20 cellular contexts compared by ENCODE assay signal in genomic region chr9:100756217-100756616, GRCh38.
A peak's percentile ranks its signal among the peaks of the same experiment; 100 is the strongest.
DNase-seq lines count a peak whose midpoint lies in the region; ATAC-seq, FAIRE-seq and TF ChIP-seq lines count a peak whose summit lies in the region.
"Had no signal": no experiment of that assay in that cellular context is flagged by ENCODE, and none has a peak within 500 bp of the region (broad histone marks: within the 10 kb centered on the region; RNA-seq: fewer than 3 reads in every experiment).

No MANE protein-coding gene starts in this region.

- no TSS peak for BruUV-seq in K562 (replicated peaks; lab: Mats Ljungman, UMichigan)

- TF ChIP-seq RAD21 in K562 (CRISPR knock-in tag; conservative IDR thresholded peaks at IDR 0.05 in 1 of 2, IDR thresholded peaks at IDR 0.05 in 1 of 2): no peak

- intact Hi-C loops in K562 (cut with micrococcal nuclease): no loop called here

- no peaks in the 10 kb centered on the region for H3K4me1 ChIP-seq in GM23248 (ENCODE audit: insufficient read depth)
- H3K4me1 ChIP-seq in K562 (replicated peaks in 1 of 2; ENCODE audit: control insufficient read depth in 2 of 2, insufficient read depth in 2 of 2, low read length in 2 of 2): no peaks in the 10 kb centered on the region
- H3K4me1 ChIP-seq: Caco-2, tibial artery had no signal

- TF ChIP-seq POLR2A in K562 (conservative IDR thresholded peaks at IDR 0.05) (no peak), H54 (IDR thresholded peaks at IDR 0.05; ENCODE audit: low read depth, low read length) (no peak)

- no peaks in the 10 kb centered on the region for H3F3A ChIP-seq in GM23248 (ENCODE audit: insufficient read depth)

- H3K9ac ChIP-seq in GM23248 (no peak overlapping the region), K562 (ENCODE audit: insufficient read depth in 1 of 2, low read depth in 2 of 2, low read length in 2 of 2) (no peak overlapping the region)

- in situ Hi-C loops in GM23248 (cut with MboI): no loop called here
- in situ Hi-C loops in K562 (cut with MboI): no loop called here

- H3K9me1 ChIP-seq in K562 (ENCODE audit: control insufficient read depth, insufficient read depth, low read length): no peaks in the 10 kb centered on the region

- no peaks in the 10 kb centered on the region for H3K9me2 ChIP-seq in GM23248 (ENCODE audit: insufficient read depth)

- H3K9me3 ChIP-seq in GM23248 (ENCODE audit: low read depth) (no peaks in the 10 kb centered on the region), K562 (replicated peaks; ENCODE audit: control insufficient read depth, insufficient read depth, low read depth, low read length) (no peaks in the 10 kb centered on the region)
- H3K9me3 ChIP-seq: Caco-2, tibial artery had no signal

- H3K27ac ChIP-seq in GM23248 (no peak overlapping the region), K562 (ENCODE audit: extremely low read depth, low read depth, low read length) (no peak overlapping the region)
- H3K27ac ChIP-seq: SK-N-MC, tibial artery had no signal

- FAIRE-seq in K562 (lab: Jason Lieb, UNC) (no peak), H54 (lab: Jason Lieb, UNC) (no peak)
- FAIRE-seq: astrocyte, H1 had no signal

- whole genome bisulfite sequencing in GM23248 (ENCODE audit: low coverage in 1 of 2, low lambda C conversion rate in 2 of 2, missing lambda C conversion rate in 2 of 2), 2 experiments: 0 to 3% methylated on average over 2 of the region's 2 CpGs
- WGBS in K562 (ENCODE audit: insufficient coverage, low coverage, missing lambda C conversion rate): 0% methylated on average over 2 of the region's 2 CpGs

- H3K4me2 ChIP-seq in GM23248 (ENCODE audit: unreplicated experiment) (no peak overlapping the region), K562 (ENCODE audit: insufficient read depth, low read length) (no peak overlapping the region)

- no peak overlapping the region for H2AFZ ChIP-seq in GM23248
- H2AFZ ChIP-seq in K562 (ENCODE audit: low read depth, low read length): no peak overlapping the region

- H4K20me1 ChIP-seq in GM23248 (ENCODE audit: insufficient read depth) (no peaks in the 10 kb centered on the region), K562 (replicated peaks; ENCODE audit: control insufficient read depth, insufficient read depth, low read length) (no peaks in the 10 kb centered on the region)

- TF ChIP-seq EP300 in K562 (IDR thresholded peaks at IDR 0.05; ENCODE audit: low read length): no peak

- CTCF ChIA-PET in K562 (lab: Yijun Ruan, JAX; ENCODE audit: low intra/inter-chr PET ratio): no interaction called here

- DNase-seq in GM23248 (peak; percentile 1), NCI-H1436 treated with DMSO at 0.1 percent for 48 hours (lab: John Stamatoyannopoulos, UW) (peak; percentile 44), NCI-H510A (lab: John Stamatoyannopoulos, UW) (peak; percentile 71), K562 (ENCODE audit: extremely low read depth in 1 of 4, low spot score in 3 of 4) (no peak), HCEC 1CT (no peak), H54 (ENCODE audit: insufficient read length, low spot score) (no peak)
- DNase-seq: activated B cell treated with CpG ODN at 0.5 μM for 24 hours; activated CD4-positive, alpha-beta memory T cell treated with anti-CD3 and anti-CD28 coated beads, Interleukin-2, amount 10 ng/mL, durations not matched to agents 7 days and 5 days; activated T-cell treated with anti-CD3 and anti-CD28 coated beads, Interleukin-2, amount 50 U/mL, for 24 hours; Caco-2; cerebellar nuclear complex; effector CD8-positive, alpha-beta T cell; stimulated activated CD4-positive, alpha-beta T cell treated with anti-CD3 and anti-CD28 coated beads, Interleukin-2, amount 100 ng/mL, for 24 hours; stimulated activated naive CD4-positive, alpha-beta T cell treated with Interleukin-2 at 50 U/mL for 16 hours; tibial artery had no signal

- TF ChIP-seq CTCF in K562 (IDR thresholded peaks at IDR 0.05 in 2 of 3, conservative IDR thresholded peaks at IDR 0.05 in 1 of 3; ENCODE audit: insufficient read depth in 2 of 3, low read depth in 1 of 3, low read length in 3 of 3): no peak

- H3K27me3 ChIP-seq in GM23248 (replicated peaks; ENCODE audit: insufficient read depth) (no peaks in the 10 kb centered on the region), K562 (ENCODE audit: control insufficient read depth in 2 of 2, insufficient read depth in 2 of 2, low read length in 2 of 2) (no peaks in the 10 kb centered on the region)
- H3K27me3 ChIP-seq: tibial artery had no signal

- ATAC-seq in K562 (no peak), HG02678 (IDR thresholded peaks at IDR 0.05; ENCODE audit: unreplicated experiment) (no peak)
- ATAC-seq: activated naive CD4-positive, alpha-beta T cell treated with anti-CD3 and anti-CD28 coated beads, Interleukin-2, amount 50 U/mL, for 72 hours had no signal

- H3K79me2 ChIP-seq in GM23248 (ENCODE audit: insufficient read depth) (no peaks in the 10 kb centered on the region), K562 (ENCODE audit: control insufficient read depth, insufficient read depth, low read length) (no peaks in the 10 kb centered on the region)

- H3K4me3 ChIP-seq in GM23248: no peak overlapping the region
- no peak overlapping the region for H3K4me3 ChIP-seq in K562
- H3K4me3 ChIP-seq: SK-N-MC, tibial artery had no signal

- H3K36me3 ChIP-seq in GM23248 (ENCODE audit: low read depth) (no peaks in the 10 kb centered on the region), K562 (ENCODE audit: control insufficient read depth, insufficient read depth, low read length) (no peaks in the 10 kb centered on the region)
- H3K36me3 ChIP-seq: tibial artery had no signal

- POLR2A ChIA-PET in K562 (lab: Yijun Ruan, JAX): no interaction called here

TF ChIP-seq in K562, 482 proteins besides CTCF, POLR2A, EP300 and RAD21:
- peak; percentile 31; the same call in 1 of the 2 replicates for TF ChIP-seq NFIC (IDR thresholded peaks at IDR 0.05)
- TF ChIP-seq ZBTB7A (IDR thresholded peaks at IDR 0.05; ENCODE audit: borderline replicate concordance, control insufficient read depth, low read depth, low read length): no peak

Comparison
In these comparisons a context has a peak if more than half of its experiments do, and no peak if none do; other contexts are left out.
1. DNase-seq: peak in GM23248 (single experiment), NCI-H1436 treated with DMSO at 0.1 percent for 48 hours (single experiment) and NCI-H510A (single experiment); none in K562 (0 of 4), HCEC 1CT (single experiment) and H54 (single experiment).